Comparison of ENCODE assay signal across 24 cellular contexts in the genomic region with DNA sequence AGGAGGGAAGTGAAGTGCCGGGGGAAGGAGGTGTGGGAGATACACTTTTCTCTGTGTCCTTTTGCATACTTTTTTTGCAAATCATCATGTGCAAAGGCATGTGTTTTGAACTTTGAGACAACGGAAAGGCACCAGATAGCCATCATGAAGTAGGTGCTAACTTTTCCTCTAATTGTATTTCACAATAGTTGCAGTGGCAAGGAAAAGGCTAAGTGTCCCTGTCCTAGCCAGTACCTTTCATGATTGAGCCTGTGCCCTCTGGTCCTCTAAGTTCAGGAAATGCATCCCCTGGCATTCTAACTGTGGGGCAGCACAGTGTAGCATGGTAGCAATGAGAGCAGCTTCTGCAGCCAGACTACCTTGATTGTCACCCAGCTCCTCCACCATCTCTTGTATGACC.
DNase-seq lines count a peak whose midpoint lies in the region; ATAC-seq, FAIRE-seq and TF ChIP-seq lines count a peak whose summit lies in the region.
"Had no signal": no experiment of that assay in that cellular context is flagged by ENCODE, and none has a peak within 500 bp of the region (broad histone marks: within the 10 kb centered on the region; RNA-seq: fewer than 3 reads in every experiment).

No MANE protein-coding gene starts in this region.

- H3K27ac Mint-ChIP-seq in activated CD4-positive, alpha-beta memory T cell treated with anti-CD3 and anti-CD28 coated beads for 36 hours, result no peak overlapping the region
- H3K27ac Mint-ChIP-seq: CD4-positive, alpha-beta T cell had no signal

- H2BK15ac ChIP-seq in neuronal stem cell (ENCODE audit: low read length), result no peak overlapping the region

- no peak overlapping the region for H4K91ac ChIP-seq in neuronal stem cell (ENCODE audit: low read depth, low read length, poor library complexity)

- no peaks in the 10 kb centered on the region for H3K36me3 ChIP-seq in HepG2 (replicated peaks in 1 of 2; ENCODE audit: control insufficient read depth in 1 of 2, insufficient read depth in 2 of 2, low read length in 2 of 2)
- H3K36me3 ChIP-seq in right lobe of liver, result no peaks in the 10 kb centered on the region
- H3K36me3 ChIP-seq in K562 (ENCODE audit: control insufficient read depth, insufficient read depth, low read length), result no peaks in the 10 kb centered on the region
- no peaks in the 10 kb centered on the region for H3K36me3 ChIP-seq in neuronal stem cell (replicated peaks in 1 of 2; ENCODE audit: control insufficient read depth in 2 of 2, insufficient read depth in 2 of 2, low read length in 2 of 2)
- H3K36me3 ChIP-seq: BE2C; BLaER1 treated with 17β-estradiol and CSF1 and Interleukin-3, amounts not matched to agents 10 nM and 100 nM had no signal

- H3K79me1 ChIP-seq in neuronal stem cell (ENCODE audit: low read depth, low read length), result no peaks in the 10 kb centered on the region

- peaks cover 2% of the 10 kb centered on the region for H3K27me3 Mint-ChIP-seq in activated CD4-positive, alpha-beta memory T cell treated with anti-CD3 and anti-CD28 coated beads for 36 hours
- H3K27me3 Mint-ChIP-seq: CD4-positive, alpha-beta T cell had no signal

- no peak overlapping the region for H3K27ac ChIP-seq in HepG2 (ENCODE audit: extremely low read length, insufficient read depth, low read length)
- H3K27ac ChIP-seq in right lobe of liver, result no peak overlapping the region
- H3K27ac ChIP-seq in K562 (ENCODE audit: extremely low read depth, low read depth, low read length), result no peak overlapping the region
- no peak overlapping the region for H3K27ac ChIP-seq in neuronal stem cell (replicated peaks; ENCODE audit: low read length)
- H3K27ac ChIP-seq: A549; BLaER1 treated with 17β-estradiol and CSF1 and Interleukin-3, amounts not matched to agents 10 nM and 100 nM had no signal

- CTCF ChIA-PET in HepG2 (lab: Yijun Ruan, JAX; ENCODE audit: low intra/inter-chr PET ratio, low total read pairs), result no interaction called here
- CTCF ChIA-PET in K562 (lab: Yijun Ruan, JAX; ENCODE audit: low intra/inter-chr PET ratio), result no interaction called here
- CTCF ChIA-PET in activated CD4-positive, alpha-beta memory T cell treated with anti-CD3 and anti-CD28 coated beads for 36 hours (lab: Charles Lee), result no interaction called here

- H3K4me3 Mint-ChIP-seq in activated CD4-positive, alpha-beta memory T cell treated with anti-CD3 and anti-CD28 coated beads for 36 hours, result no peak overlapping the region
- H3K4me3 Mint-ChIP-seq: CD14-positive monocyte; CD4-positive, alpha-beta T cell had no signal

- H2AFZ ChIP-seq in HepG2 (ENCODE audit: low read length) (no peak overlapping the region), K562 (ENCODE audit: low read depth, low read length) (no peak overlapping the region), neuronal stem cell (ENCODE audit: low read length) (peak overlapping the region; percentile 21)

- no peaks in the 10 kb centered on the region for H3K9me3 ChIP-seq in HepG2 (ENCODE audit: low read length)
- no peaks in the 10 kb centered on the region for H3K9me3 ChIP-seq in right lobe of liver
- no peaks in the 10 kb centered on the region for H3K9me3 ChIP-seq in K562 (replicated peaks; ENCODE audit: control insufficient read depth, insufficient read depth, low read depth, low read length)
- H3K9me3 ChIP-seq in neuronal stem cell (replicated peaks in 1 of 2; ENCODE audit: control insufficient read depth in 2 of 2, insufficient read depth in 1 of 2, low read depth in 1 of 2, low read length in 2 of 2), result peaks cover 3 to 9% of the 10 kb centered on the region in 2 donors
- H3K9me3 ChIP-seq: BE2C had no signal

- 84% methylated on average over 2 of the region's 2 CpGs for whole genome bisulfite sequencing in HepG2 (ENCODE audit: low lambda C conversion rate)
- 78% methylated on average over 2 of the region's 2 CpGs for WGBS in right lobe of liver (ENCODE audit: insufficient coverage, low coverage, low lambda C conversion rate, missing lambda C conversion rate)
- WGBS in K562 (ENCODE audit: insufficient coverage, low coverage, missing lambda C conversion rate), result 0% methylated on average over 2 of the region's 2 CpGs
- no CpG with 5 or more reads among the region's 2 CpGs for WGBS in neuronal stem cell (ENCODE audit: extremely low coverage in 2 of 2, insufficient read length in 2 of 2, insufficient replicate concordance in 1 of 2), 2 donors

- no peaks in the 10 kb centered on the region for H3K79me2 ChIP-seq in HepG2 (ENCODE audit: insufficient read depth, low read length)
- no peaks in the 10 kb centered on the region for H3K79me2 ChIP-seq in K562 (ENCODE audit: control insufficient read depth, insufficient read depth, low read length)

- H3K4me3 ChIP-seq in HepG2 (replicated peaks in 1 of 3; ENCODE audit: insufficient read depth in 1 of 3, low read depth in 2 of 3, low read length in 3 of 3), result no peak overlapping the region
- no peak overlapping the region for H3K4me3 ChIP-seq in right lobe of liver
- H3K4me3 ChIP-seq in K562, result no peak overlapping the region
- H3K4me3 ChIP-seq in neuronal stem cell (ENCODE audit: low read length in 2 of 2), result no peak overlapping the region
- H3K4me3 ChIP-seq: A549; BLaER1 treated with 17β-estradiol and CSF1 and Interleukin-3, amounts not matched to agents 10 nM and 100 nM had no signal

- H2BK5ac ChIP-seq in neuronal stem cell (ENCODE audit: low read length), result no peak overlapping the region

- in situ Hi-C loops in HepG2 (cut with HindIII; ENCODE audit: extremely low pct_ligation_motif_present, low pct_unique_long_range_greater_than_20kb), result no loop called here
- in situ Hi-C loops in K562 (cut with MboI), result loop anchor here (10.0 to 25.0 kb wide), 3 partner anchors 778 to 1803 kb away; no protein-coding TSS in a partner anchor

- no TSS peak for BruUV-seq in HepG2 (replicated peaks; lab: Mats Ljungman, UMichigan)
- no TSS peak for BruUV-seq in K562 (replicated peaks; lab: Mats Ljungman, UMichigan)

- TF ChIP-seq EP300 in HepG2 (IDR thresholded peaks at IDR 0.05; ENCODE audit: low read depth in 2 of 2, low read length in 2 of 2), result no peak
- no peak for TF ChIP-seq EP300 in HepG2 (CRISPR knock-in tag; IDR thresholded peaks at IDR 0.05; ENCODE audit: borderline replicate concordance)
- no peak for TF ChIP-seq EP300 in K562 (IDR thresholded peaks at IDR 0.05; ENCODE audit: low read length)

- H3K23ac ChIP-seq in neuronal stem cell (ENCODE audit: low read depth, low read length, poor library complexity), result no peak overlapping the region

- TF ChIP-seq RAD21 in HepG2 (CRISPR knock-in tag; IDR thresholded peaks at IDR 0.05) (no peak), K562 (CRISPR knock-in tag; conservative IDR thresholded peaks at IDR 0.05 in 1 of 2, IDR thresholded peaks at IDR 0.05 in 1 of 2) (no peak)

- H3K14ac ChIP-seq in neuronal stem cell (ENCODE audit: low read length), result peak overlapping the region; percentile 5

- no peak overlapping the region for H4K8ac ChIP-seq in neuronal stem cell (ENCODE audit: low read depth, low read length)

- H3K9ac ChIP-seq in HepG2 (ENCODE audit: insufficient read depth, low read depth, low read length), result no peak overlapping the region
- H3K9ac ChIP-seq in K562 (ENCODE audit: insufficient read depth in 1 of 2, low read depth in 2 of 2, low read length in 2 of 2), result no peak overlapping the region
- H3K9ac ChIP-seq in neuronal stem cell (ENCODE audit: low read depth, low read length, poor library complexity), result no peak overlapping the region
- H3K9ac ChIP-seq: BLaER1 treated with 17β-estradiol and CSF1 and Interleukin-3, amounts not matched to agents 10 nM and 100 nM had no signal

- no peak for ATAC-seq in HepG2
- ATAC-seq in right lobe of liver, result no peak
- no peak for ATAC-seq in K562
- ATAC-seq in GM18867 (IDR thresholded peaks at IDR 0.05; ENCODE audit: unreplicated experiment), result no peak
- ATAC-seq: A549 had no signal

- H4K20me1 ChIP-seq in HepG2 (ENCODE audit: insufficient read depth, low read length), result no peaks in the 10 kb centered on the region
- no peaks in the 10 kb centered on the region for H4K20me1 ChIP-seq in K562 (replicated peaks; ENCODE audit: control insufficient read depth, insufficient read depth, low read length)
- H4K20me1 ChIP-seq: BLaER1 treated with 17β-estradiol and CSF1 and Interleukin-3, amounts not matched to agents 10 nM and 100 nM had no signal

- peaks cover 4% of the 10 kb centered on the region for H3K9me3 Mint-ChIP-seq in activated CD4-positive, alpha-beta memory T cell treated with anti-CD3 and anti-CD28 coated beads for 36 hours
- H3K9me3 Mint-ChIP-seq: CD4-positive, alpha-beta T cell had no signal

- H3K4me1 Mint-ChIP-seq in activated CD4-positive, alpha-beta memory T cell treated with anti-CD3 and anti-CD28 coated beads for 36 hours (ENCODE audit: low read depth), result no peaks in the 10 kb centered on the region

- no peaks in the 10 kb centered on the region for H3K36me3 Mint-ChIP-seq in activated CD4-positive, alpha-beta memory T cell treated with anti-CD3 and anti-CD28 coated beads for 36 hours

- FAIRE-seq in HepG2 (lab: Jason Lieb, UNC), result no peak
- FAIRE-seq in K562 (lab: Jason Lieb, UNC), result no peak
- FAIRE-seq: A549, GM12891, GM18507 had no signal

- H2BK120ac ChIP-seq in neuronal stem cell (ENCODE audit: low read depth, low read length), result no peak overlapping the region

- TF ChIP-seq CTCF in HepG2 (CRISPR knock-in tag; IDR thresholded peaks at IDR 0.05) (no peak), right lobe of liver (IDR thresholded peaks at IDR 0.05) (no peak), K562 (IDR thresholded peaks at IDR 0.05 in 2 of 3, conservative IDR thresholded peaks at IDR 0.05 in 1 of 3; ENCODE audit: insufficient read depth in 2 of 3, low read depth in 1 of 3, low read length in 3 of 3) (no peak)

- TF ChIP-seq POLR2A in HepG2 (IDR thresholded peaks at IDR 0.05; ENCODE audit: insufficient read depth in 1 of 2, low read depth in 2 of 2, low read length in 2 of 2), result no peak
- TF ChIP-seq POLR2A in right lobe of liver (IDR thresholded peaks at IDR 0.05), result no peak
- no peak for TF ChIP-seq POLR2A in K562 (conservative IDR thresholded peaks at IDR 0.05)

- H3K4me2 ChIP-seq in HepG2 (ENCODE audit: low read depth, low read length), result no peak overlapping the region
- H3K4me2 ChIP-seq in K562 (ENCODE audit: insufficient read depth, low read length), result no peak overlapping the region
- H3K4me2 ChIP-seq in neuronal stem cell (ENCODE audit: insufficient read depth, low read length, poor library complexity, severe bottlenecking), result no peak overlapping the region
- H3K4me2 ChIP-seq: A549; BLaER1 treated with 17β-estradiol and CSF1 and Interleukin-3, amounts not matched to agents 10 nM and 100 nM had no signal

- no peak overlapping the region for H3K4ac ChIP-seq in neuronal stem cell (ENCODE audit: low read length)

- intact Hi-C loops in HepG2 (cut with micrococcal nuclease; ENCODE audit: unreplicated experiment) (no loop called here), right lobe of liver (cut with DNase I) (loop anchor here in 1 of 2 donors (10.0 kb wide), 1 partner anchor 561 kb away; no protein-coding TSS in a partner anchor), K562 (cut with micrococcal nuclease) (no loop called here)
- intact Hi-C loops in activated CD4-positive, alpha-beta memory T cell treated with anti-CD3 and anti-CD28 coated beads for 36 hours (cut with micrococcal nuclease), result no loop called here

- no peak overlapping the region for H3K18ac ChIP-seq in neuronal stem cell (ENCODE audit: low read length)

- H3K9me1 ChIP-seq in K562 (ENCODE audit: control insufficient read depth, insufficient read depth, low read length), result no peaks in the 10 kb centered on the region

- no peak for DNase-seq in HepG2 (ENCODE audit: low spot score)
- no peak for DNase-seq in right lobe of liver
- DNase-seq in K562 (ENCODE audit: extremely low read depth in 1 of 4, low spot score in 3 of 4), result no peak
- no peak for DNase-seq in neuronal stem cell (ENCODE audit: low spot score)
- DNase-seq in activated CD4-positive, alpha-beta memory T cell treated with anti-CD3 and anti-CD28 coated beads for 36 hours, result no peak
- DNase-seq: 8988T; ACHN; AML-193; BE2C; Calu3; CD4-positive, alpha-beta T cell; COR-L47; DMS53; DMS79 treated with DMSO at 0.1 percent for 48 hours; GF-D8; GOT3; H7; HCEC 1CT had no signal

- POLR2A ChIA-PET in HepG2 (lab: Yijun Ruan, JAX) (no interaction called here), K562 (lab: Yijun Ruan, JAX) (interaction anchor here (0.6 kb wide), 1 partner anchor 470 kb away, joined by 3 read pairs; no protein-coding TSS in a partner anchor)
- POLR2A ChIA-PET in activated CD4-positive, alpha-beta memory T cell treated with anti-CD3 and anti-CD28 coated beads for 36 hours (lab: Charles Lee), result interaction anchor here (0.5 kb wide), 1 partner anchor 26 kb away, joined by 3 read pairs; no protein-coding TSS in a partner anchor

- H2AK5ac ChIP-seq in neuronal stem cell (ENCODE audit: low read depth, low read length), result no peak overlapping the region

- H2BK12ac ChIP-seq in neuronal stem cell (ENCODE audit: low read length), result no peak overlapping the region

- peaks cover 9% of the 10 kb centered on the region for H3K4me1 ChIP-seq in HepG2 (ENCODE audit: insufficient read depth, low read length)
- no peaks in the 10 kb centered on the region for H3K4me1 ChIP-seq in right lobe of liver
- H3K4me1 ChIP-seq in K562 (replicated peaks in 1 of 2; ENCODE audit: control insufficient read depth in 2 of 2, insufficient read depth in 2 of 2, low read length in 2 of 2), result no peaks in the 10 kb centered on the region
- no peaks in the 10 kb centered on the region for H3K4me1 ChIP-seq in neuronal stem cell (ENCODE audit: control insufficient read depth in 2 of 2, insufficient read depth in 1 of 2, low read depth in 1 of 2, low read length in 2 of 2)
- H3K4me1 ChIP-seq: A549, BE2C had no signal

- H3K27me3 ChIP-seq in HepG2 (ENCODE audit: control insufficient read depth in 1 of 2, insufficient read depth in 2 of 2, low read length in 2 of 2) (no peaks in the 10 kb centered on the region; a peak in 1 of 5 replicates), right lobe of liver (no peaks in the 10 kb centered on the region), K562 (ENCODE audit: control insufficient read depth in 2 of 2, insufficient read depth in 2 of 2, low read length in 2 of 2) (peaks cover 21 to 27% of the 10 kb centered on the region in 2 experiments; a peak in 4 of 5 replicates), neuronal stem cell (ENCODE audit: control insufficient read depth in 3 of 3, insufficient read depth in 3 of 3, low read depth in 1 of 3, low read length in 3 of 3) (no peaks in the 10 kb centered on the region)
- H3K27me3 ChIP-seq: BE2C; BLaER1 treated with 17β-estradiol and CSF1 and Interleukin-3, amounts not matched to agents 10 nM and 100 nM had no signal
